Comparison of ENCODE assay signal across 9 cellular contexts in genomic region chr6:89260832-89261231, GRCh38. TPM values are rescaled to one million over a fixed set of nuclear protein-coding genes. Genes with fewer than 3 reads are reported as not detected.
DNase-seq lines count a peak whose midpoint lies in the region; ATAC-seq, FAIRE-seq and TF ChIP-seq lines count a peak whose summit lies in the region.
"Had no signal": no experiment of that assay in that cellular context is flagged by ENCODE, and none has a peak within 500 bp of the region (broad histone marks: within the 10 kb centered on the region; RNA-seq: fewer than 3 reads in every experiment).

No MANE protein-coding gene starts in this region.

- H3K4me1 ChIP-seq in DOHH2 (ENCODE audit: control insufficient read depth, low read length) (peaks cover 25% of the 10 kb centered on the region), endothelial cell of umbilical vein (ENCODE audit: control insufficient read depth, extremely low read depth, insufficient read depth, low read length) (no peaks in the 10 kb centered on the region)

- POLR2A ChIA-PET in endothelial cell of umbilical vein (lab: Charles Lee), result no interaction called here

- H3K36me3 ChIP-seq in DOHH2 (ENCODE audit: control insufficient read depth, low read length), result no peaks in the 10 kb centered on the region
- H3K36me3 ChIP-seq in endothelial cell of umbilical vein (ENCODE audit: control insufficient read depth in 2 of 2, extremely low read depth in 1 of 2, insufficient read depth in 2 of 2, low read length in 2 of 2), result no peaks in the 10 kb centered on the region

- H4K20me1 ChIP-seq in DOHH2 (ENCODE audit: control insufficient read depth, insufficient read depth, low read depth, low read length) (no peaks in the 10 kb centered on the region), endothelial cell of umbilical vein (replicated peaks; ENCODE audit: control insufficient read depth, extremely low read depth, insufficient read depth, low read length) (no peaks in the 10 kb centered on the region)

- no peaks in the 10 kb centered on the region for H3K9me1 ChIP-seq in endothelial cell of umbilical vein (replicated peaks; ENCODE audit: control insufficient read depth, extremely low read depth, insufficient read depth, low read length)

- TF ChIP-seq CTCF in DOHH2 (IDR thresholded peaks at IDR 0.05; ENCODE audit: low read depth, low read length, poor library complexity, severe bottlenecking) (no peak), endothelial cell of umbilical vein (IDR thresholded peaks at IDR 0.05; ENCODE audit: extremely low read depth in 1 of 2, insufficient read depth in 1 of 2, low read depth in 1 of 2, low read length in 2 of 2) (no peak)

- no peaks in the 10 kb centered on the region for H3K9me3 ChIP-seq in DOHH2 (ENCODE audit: control insufficient read depth, insufficient read depth, low read length)
- no peaks in the 10 kb centered on the region for H3K9me3 ChIP-seq in endothelial cell of umbilical vein (replicated peaks; ENCODE audit: control insufficient read depth, insufficient read depth, low read length)

- H3F3A ChIP-seq in DOHH2 (ENCODE audit: control insufficient read depth, insufficient read depth), result no peaks in the 10 kb centered on the region

- FAIRE-seq in endothelial cell of umbilical vein (lab: Jason Lieb, UNC), result peak; percentile 59

- ATAC-seq in HG02884 (IDR thresholded peaks at IDR 0.05; ENCODE audit: unreplicated experiment) (no peak), GM18511 (IDR thresholded peaks at IDR 0.05; ENCODE audit: unreplicated experiment) (no peak), HG02885 (IDR thresholded peaks at IDR 0.05; ENCODE audit: poor library complexity, unreplicated experiment) (no peak)

- H3K4me3 ChIP-seq in DOHH2 (ENCODE audit: low read length) (no peak overlapping the region), endothelial cell of umbilical vein (replicated peaks in 1 of 3; ENCODE audit: insufficient read depth in 1 of 3, low read depth in 1 of 3, low read length in 3 of 3) (no peak overlapping the region)

- no peak overlapping the region for H3K27ac ChIP-seq in DOHH2 (ENCODE audit: low read depth, low read length)
- H3K27ac ChIP-seq in endothelial cell of umbilical vein (ENCODE audit: insufficient read depth, low read depth, low read length), result no peak overlapping the region

- DNase-seq in HT-29 (ENCODE audit: low spot score) (peak; percentile 35), NCI-H526 (lab: John Stamatoyannopoulos, UW) (peak; percentile 23 to 58), endothelial cell of umbilical vein (ENCODE audit: low read depth, low spot score) (peak; percentile 29)
- DNase-seq: activated CD4-positive, alpha-beta T cell treated with anti-CD3 and anti-CD28 coated beads, Interleukin-2, amount 10 ng/mL, durations not matched to agents 7 days and 5 days had no signal

- CTCF ChIA-PET in endothelial cell of umbilical vein (lab: Charles Lee), result interaction anchor here (0.9 to 1.7 kb wide), 5 partner anchors 17 to 138 kb away, joined by 3 to 5 read pairs (median 3); no protein-coding TSS in a partner anchor

- H2AFZ ChIP-seq in endothelial cell of umbilical vein (ENCODE audit: low read depth, low read length), result no peak overlapping the region

- BruUV-seq in endothelial cell of umbilical vein (replicated peaks; lab: Mats Ljungman, UMichigan), result no TSS peak

- intact Hi-C loops in endothelial cell of umbilical vein (cut with micrococcal nuclease), result no loop called here

- no peaks in the 10 kb centered on the region for H3K27me3 ChIP-seq in DOHH2 (ENCODE audit: control insufficient read depth, low read length)
- peaks cover 0 to 4% of the 10 kb centered on the region in 2 experiments for H3K27me3 ChIP-seq in endothelial cell of umbilical vein (ENCODE audit: control insufficient read depth in 2 of 2, insufficient read depth in 2 of 2, low read length in 2 of 2)

- no peak for TF ChIP-seq POLR2A in endothelial cell of umbilical vein (IDR thresholded peaks at IDR 0.05; ENCODE audit: low read depth, low read length)

- H3K4me2 ChIP-seq in DOHH2 (ENCODE audit: low read length) (peak overlapping the region; percentile 22), endothelial cell of umbilical vein (ENCODE audit: insufficient read depth, low read length) (no peak overlapping the region)

- H3K9ac ChIP-seq in endothelial cell of umbilical vein (replicated peaks; ENCODE audit: extremely low read depth, insufficient read depth, low read length), result no peak overlapping the region

- H3K79me2 ChIP-seq in DOHH2 (ENCODE audit: control insufficient read depth, low read length) (no peaks in the 10 kb centered on the region), endothelial cell of umbilical vein (ENCODE audit: control insufficient read depth, insufficient read depth, low read length) (no peaks in the 10 kb centered on the region)

- no peaks in the 10 kb centered on the region for H3K9me2 ChIP-seq in DOHH2 (replicated peaks; ENCODE audit: control insufficient read depth, low read length)

- dilution Hi-C loops in endothelial cell of umbilical vein (cut with MboI; ENCODE audit: extremely low pct_ligation_motif_present, low sequenced_read_pairs), result no loop called here

TF ChIP-seq in endothelial cell of umbilical vein, 7 proteins besides CTCF, POLR2A, EP300 and RAD21:
- TF ChIP-seq EZH2 (IDR thresholded peaks at IDR 0.05; ENCODE audit: borderline replicate concordance, low read depth, low read length, severe bottlenecking) (no peak), MAX (IDR thresholded peaks at IDR 0.05; ENCODE audit: insufficient read depth, insufficient read length) (no peak), POLR2AphosphoS5 (IDR thresholded peaks at IDR 0.05; ENCODE audit: insufficient read depth, low read depth, low read length) (no peak), GATA2 (IDR thresholded peaks at IDR 0.05; ENCODE audit: insufficient read depth, insufficient read length, low read depth, low read length) (no peak), MYC (IDR thresholded peaks at IDR 0.05; ENCODE audit: low read depth, low read length) (no peak), FOS (IDR thresholded peaks at IDR 0.05; ENCODE audit: borderline replicate concordance, insufficient read depth, low read length) (no peak), JUN (IDR thresholded peaks at IDR 0.05; ENCODE audit: borderline replicate concordance, insufficient read depth, insufficient read length, low read depth) (no peak)

RNA-seq across cellular contexts. Expression of gene GABRR1, which starts 43.7 kb away (rescaled TPM):
- not detected in 2 replicates for total RNA-seq in HT-29 (2014; rRNA removed; shearing (Covaris generic))
- total RNA-seq in endothelial cell of umbilical vein, result not detected in 2 replicates
- polyA plus RNA-seq in endothelial cell of umbilical vein, result not detected in 2 replicates
- not detected in 2 replicates for polyA plus RNA-seq in endothelial cell of umbilical vein (2011; cell fraction: cytosol; rRNA removed)
- not detected in 2 replicates for polyA plus RNA-seq in endothelial cell of umbilical vein (2011; cell fraction: nucleus; rRNA removed)
- polyA plus RNA-seq in endothelial cell of umbilical vein (2012), result not detected in 2 replicates
- polyA minus RNA-seq in endothelial cell of umbilical vein, result not detected in 2 replicates
- polyA minus RNA-seq in endothelial cell of umbilical vein (2011; cell fraction: cytosol; rRNA and poly(A)+ RNA removed), result not detected
- polyA minus RNA-seq in endothelial cell of umbilical vein (2011; cell fraction: nucleus; rRNA and poly(A)+ RNA removed), result not detected in 2 replicates
- total RNA-seq: activated CD4-positive, alpha-beta T cell treated with anti-CD3 and anti-CD28 coated beads, Interleukin-2, amount 10 ng/mL, durations not matched to agents 7 days and 5 days; liver had no signal
- polyA plus RNA-seq: liver had no signal

RNA-seq across cellular contexts. Expression of gene GABRR2, which starts 54.3 kb away (rescaled TPM):
- total RNA-seq in HT-29 (2014; rRNA removed; shearing (Covaris generic)), result not detected in 2 replicates
- 2.5 and 3.6 TPM in 2 replicates for total RNA-seq in endothelial cell of umbilical vein
- 1.4 TPM in 2 replicates for polyA plus RNA-seq in endothelial cell of umbilical vein
- 0.22 and 0.32 TPM in 2 replicates for polyA plus RNA-seq in endothelial cell of umbilical vein (2011; cell fraction: cytosol; rRNA removed)
- 13.3 and 16.4 TPM in 2 replicates for polyA plus RNA-seq in endothelial cell of umbilical vein (2011; cell fraction: nucleus; rRNA removed)
- 0.44 TPM in 2 replicates for polyA plus RNA-seq in endothelial cell of umbilical vein (2012)
- polyA minus RNA-seq in endothelial cell of umbilical vein, result 1.8 and 5.5 TPM in 2 replicates
- polyA minus RNA-seq in endothelial cell of umbilical vein (2011; cell fraction: cytosol; rRNA and poly(A)+ RNA removed), result not detected
- 2.6 and 4.1 TPM in 2 replicates for polyA minus RNA-seq in endothelial cell of umbilical vein (2011; cell fraction: nucleus; rRNA and poly(A)+ RNA removed)
